Comparison of ENCODE assay signal across 11 cellular contexts in genomic region chr2:100114011-100114433, GRCh38. TPM values are rescaled to one million over a fixed set of nuclear protein-coding genes. Genes with fewer than 3 reads are reported as not detected.
DNase-seq lines count a peak whose midpoint lies in the region; ATAC-seq and TF ChIP-seq lines count a peak whose summit lies in the region.
"Had no signal": no experiment of that assay in that cellular context is flagged by ENCODE, and none has a peak within 500 bp of the region (broad histone marks: within the 10 kb centered on the region; RNA-seq: fewer than 3 reads in every experiment).

No MANE protein-coding gene starts in this region.

- H3K27me3 ChIP-seq in CD4-positive, alpha-beta T cell (ENCODE audit: control insufficient read depth, insufficient read depth, low read length) = no peaks in the 10 kb centered on the region

- H3K27me3 Mint-ChIP-seq in CD4-positive, alpha-beta T cell = no peaks in the 10 kb centered on the region
- no peaks in the 10 kb centered on the region for H3K27me3 Mint-ChIP-seq in activated B cell treated with CpG ODN at 0.5 μM for 24 hours
- H3K27me3 Mint-ChIP-seq in natural killer cell treated with Interleukin-12 subunit alpha and Interleukin-12 subunit beta and Interleukin-15 and Interleukin-18, amount 100 ng/mL, for 72 hours = peaks cover 7 to 24% of the 10 kb centered on the region in 2 donors

- peaks cover 6% of the 10 kb centered on the region for H3K9me3 Mint-ChIP-seq in CD4-positive, alpha-beta T cell
- peaks cover 6% of the 10 kb centered on the region for H3K9me3 Mint-ChIP-seq in activated B cell treated with CpG ODN at 0.5 μM for 24 hours
- peaks cover 3% of the 10 kb centered on the region for H3K9me3 Mint-ChIP-seq in natural killer cell treated with Interleukin-12 subunit alpha and Interleukin-12 subunit beta and Interleukin-15 and Interleukin-18, amount 100 ng/mL, for 72 hours

- intact Hi-C loops in CD4-positive, alpha-beta T cell (cut with DNase I, micrococcal nuclease) = no loop called here
- intact Hi-C loops in activated B cell treated with CpG ODN at 0.5 μM for 24 hours (cut with micrococcal nuclease) = loop anchor here (1.0 to 10.0 kb wide), 7 partner anchors 9 to 281 kb away; partner anchors contain the start of gene AFF3

- ATAC-seq in CD4-positive, alpha-beta T cell (ENCODE audit: poor library complexity) = peak; percentile 48
- peak; percentile 76 for ATAC-seq in GM19328 (IDR thresholded peaks at IDR 0.05; ENCODE audit: unreplicated experiment)
- peak; percentile 67 for ATAC-seq in HG03135 (IDR thresholded peaks at IDR 0.05; ENCODE audit: unreplicated experiment)
- ATAC-seq in activated B cell treated with CpG ODN at 0.5 μM for 24 hours (ENCODE audit: low read depth) = peak; percentile 72
- ATAC-seq in natural killer cell treated with Interleukin-12 subunit alpha and Interleukin-12 subunit beta and Interleukin-15 and Interleukin-18, amount 100 ng/mL, for 72 hours = no peak

- POLR2A ChIA-PET in CD4-positive, alpha-beta T cell (lab: Charles Lee) = interaction anchor here (1.0 to 2.8 kb wide), 4 partner anchors 9 to 27 kb away, joined by 3 to 19 read pairs (median 5); partner anchors contain the start of gene AFF3
- POLR2A ChIA-PET in activated B cell treated with CpG ODN at 0.5 μM for 24 hours (lab: Charles Lee) = interaction anchor here (0.6 to 10.9 kb wide), 11 partner anchors 9 to 312 kb away, joined by 3 to 149 read pairs (median 10); partner anchors contain the start of gene AFF3

- H3K4me3 Mint-ChIP-seq in CD4-positive, alpha-beta T cell = peak overlapping the region; percentile 7
- H3K4me3 Mint-ChIP-seq in activated B cell treated with CpG ODN at 0.5 μM for 24 hours = peak overlapping the region; percentile 71
- no peak overlapping the region for H3K4me3 Mint-ChIP-seq in natural killer cell treated with Interleukin-12 subunit alpha and Interleukin-12 subunit beta and Interleukin-15 and Interleukin-18, amount 100 ng/mL, for 72 hours

- DNase-seq in CD4-positive, alpha-beta T cell = no peak
- peak; percentile 26 for DNase-seq in activated B cell treated with CpG ODN at 0.5 μM for 24 hours
- no peak for DNase-seq in NCI-H1048 (lab: John Stamatoyannopoulos, UW)
- no peak for DNase-seq in A172 (ENCODE audit: low spot score)
- DNase-seq in GDM1 (lab: John Stamatoyannopoulos, UW) = no peak
- DNase-seq in natural killer cell treated with Interleukin-12 subunit alpha and Interleukin-12 subunit beta and Interleukin-15 and Interleukin-18, amount 100 ng/mL, for 72 hours (ENCODE audit: low spot score) = no peak
- DNase-seq: NCI-H69, small intestine had no signal

- no peak for TF ChIP-seq CTCF in CD4-positive, alpha-beta T cell (IDR thresholded peaks at IDR 0.05)
- TF ChIP-seq CTCF in activated B cell treated with CpG ODN at 0.5 μM for 24 hours (IDR thresholded peaks at IDR 0.05) = no peak

- peaks cover 30% of the 10 kb centered on the region for H3K4me1 Mint-ChIP-seq in CD4-positive, alpha-beta T cell (ENCODE audit: low read depth)
- H3K4me1 Mint-ChIP-seq in activated B cell treated with CpG ODN at 0.5 μM for 24 hours = peaks cover 83% of the 10 kb centered on the region
- H3K4me1 Mint-ChIP-seq in natural killer cell treated with Interleukin-12 subunit alpha and Interleukin-12 subunit beta and Interleukin-15 and Interleukin-18, amount 100 ng/mL, for 72 hours (ENCODE audit: low read depth in 2 of 2) = peaks cover 0 to 6% of the 10 kb centered on the region in 2 donors

- H3K9me3 ChIP-seq in CD4-positive, alpha-beta T cell (ENCODE audit: control insufficient read depth, low read length) = peaks cover 8% of the 10 kb centered on the region

- peaks cover 10% of the 10 kb centered on the region for H3K36me3 Mint-ChIP-seq in CD4-positive, alpha-beta T cell (ENCODE audit: low read depth)
- peaks cover 71% of the 10 kb centered on the region for H3K36me3 Mint-ChIP-seq in activated B cell treated with CpG ODN at 0.5 μM for 24 hours (ENCODE audit: low read depth)
- peaks cover 5% of the 10 kb centered on the region for H3K36me3 Mint-ChIP-seq in natural killer cell treated with Interleukin-12 subunit alpha and Interleukin-12 subunit beta and Interleukin-15 and Interleukin-18, amount 100 ng/mL, for 72 hours

- CTCF ChIA-PET in CD4-positive, alpha-beta T cell (lab: Charles Lee) = no interaction called here
- CTCF ChIA-PET in activated B cell treated with CpG ODN at 0.5 μM for 24 hours (lab: Charles Lee) = interaction anchor here (0.7 to 4.1 kb wide), 7 partner anchors 20 to 132 kb away, joined by 3 to 21 read pairs (median 5); partner anchors contain the start of gene AFF3

- H3K27ac ChIP-seq in CD4-positive, alpha-beta T cell (ENCODE audit: low read depth, low read length) = peak overlapping the region; percentile 22
- H3K27ac ChIP-seq: VCaP had no signal

- peak overlapping the region; percentile 67 for H3K27ac Mint-ChIP-seq in CD4-positive, alpha-beta T cell
- H3K27ac Mint-ChIP-seq in activated B cell treated with CpG ODN at 0.5 μM for 24 hours = peak overlapping the region; percentile 88
- no peak overlapping the region for H3K27ac Mint-ChIP-seq in natural killer cell treated with Interleukin-12 subunit alpha and Interleukin-12 subunit beta and Interleukin-15 and Interleukin-18, amount 100 ng/mL, for 72 hours

RNA-seq across cellular contexts. Expression of gene AFF3, which starts 28.4 kb away (rescaled TPM):
- 10 to 100 TPM; 15.4 to 15.7 TPM for total RNA-seq in CD4-positive, alpha-beta T cell
- total RNA-seq in activated B cell treated with CpG ODN at 0.5 μM for 24 hours = 228 and 271 TPM in 2 replicates
- 1.9 and 6.7 TPM in 2 replicates for total RNA-seq in A172 (2014; rRNA removed; shearing (Covaris generic))
- total RNA-seq in natural killer cell treated with Interleukin-12 subunit alpha and Interleukin-12 subunit beta and Interleukin-15 and Interleukin-18, amount 100 ng/mL, for 72 hours = 1 to 10 TPM in 1 of 2 donors, not detected in 1; 1.5 TPM

Comparison
In these comparisons a context has a peak if more than half of its experiments do, and no peak if none do; other contexts are left out.
1. ATAC-seq: peak in CD4-positive, alpha-beta T cell (single experiment), GM19328 (single experiment), HG03135 (single experiment) and activated B cell treated with CpG ODN at 0.5 μM for 24 hours (single experiment); none in natural killer cell treated with Interleukin-12 subunit alpha and Interleukin-12 subunit beta and Interleukin-15 and Interleukin-18, amount 100 ng/mL, for 72 hours (0 of 2).
2. H3K27ac Mint-ChIP-seq: peak in CD4-positive, alpha-beta T cell (single experiment) and activated B cell treated with CpG ODN at 0.5 μM for 24 hours (single experiment); none in natural killer cell treated with Interleukin-12 subunit alpha and Interleukin-12 subunit beta and Interleukin-15 and Interleukin-18, amount 100 ng/mL, for 72 hours (0 of 2).
3. RNA of gene AFF3, which starts 28.4 kb away (total RNA-seq): 228 to 271 TPM in activated B cell treated with CpG ODN at 0.5 μM for 24 hours; 15.4 to 15.7 TPM in CD4-positive, alpha-beta T cell, 1.9 to 6.7 TPM in A172 and 1.5 TPM in natural killer cell treated with Interleukin-12 subunit alpha and Interleukin-12 subunit beta and Interleukin-15 and Interleukin-18, amount 100 ng/mL, for 72 hours; every median in the first group is over 10 times any median in the second.